In genomic region chr12:69873429-69873828, GRCh38 we compare ENCODE assay signal across 27 cellular contexts. TPM values are rescaled to one million over a fixed set of nuclear protein-coding genes. Genes with fewer than 3 reads are reported as not detected.
A peak's percentile ranks its signal among the peaks of the same experiment; 100 is the strongest.
DNase-seq lines count a peak whose midpoint lies in the region; FAIRE-seq and TF ChIP-seq lines count a peak whose summit lies in the region.
"Had no signal": no experiment of that assay in that cellular context is flagged by ENCODE, and none has a peak within 500 bp of the region (broad histone marks: within the 10 kb centered on the region; RNA-seq: fewer than 3 reads in every experiment).

No MANE protein-coding gene starts in this region.

- H3K4me1 ChIP-seq in astrocyte (ENCODE audit: insufficient read depth, low read length) (no peaks in the 10 kb centered on the region), smooth muscle cell (ENCODE audit: low read depth) (peaks cover 4% of the 10 kb centered on the region), ascending aorta (peaks cover 0 to 3% of the 10 kb centered on the region in 2 donors)
- H3K4me1 ChIP-seq: lower lobe of right lung, thyroid gland had no signal

- H3K36me3 ChIP-seq in astrocyte (ENCODE audit: insufficient read depth, low read length) (no peaks in the 10 kb centered on the region), smooth muscle cell (ENCODE audit: low read depth) (no peaks in the 10 kb centered on the region), ascending aorta (no peaks in the 10 kb centered on the region)
- H3K36me3 ChIP-seq: adrenal gland, lower lobe of right lung, neural progenitor cell, thyroid gland had no signal

- H3F3A ChIP-seq in smooth muscle cell (ENCODE audit: low read depth): no peaks in the 10 kb centered on the region

- TF ChIP-seq CTCF in astrocyte (IDR thresholded peaks at IDR 0.05; ENCODE audit: insufficient read depth, low read depth, low read length) (no peak), fibroblast of the aortic adventitia (IDR thresholded peaks at IDR 0.05; ENCODE audit: insufficient read depth, low read length) (no peak), smooth muscle cell (IDR thresholded peaks at IDR 0.05; ENCODE audit: borderline replicate concordance, insufficient read depth, poor library complexity, severe bottlenecking) (no peak), progenitor cell of endocrine pancreas (IDR thresholded peaks at IDR 0.05; ENCODE audit: unreplicated experiment) (no peak), ascending aorta (IDR thresholded peaks at IDR 0.05) (no peak)

- DNase-seq in LHCN-M2 (ENCODE audit: low read depth) (peak; percentile 30), astrocyte (ENCODE audit: low read depth) (peak; percentile 30), fibroblast of the aortic adventitia (ENCODE audit: low read depth) (peak; percentile 69), smooth muscle cell (lab: John Stamatoyannopoulos, UW; ENCODE audit: unreplicated experiment) (no peak), progenitor cell of endocrine pancreas (ENCODE audit: low spot score, unreplicated experiment) (no peak), ascending aorta (ENCODE audit: low spot score in 2 of 2) (no peak)
- DNase-seq in NK-92 treated with Interleukin-12 subunit alpha and Interleukin-12 subunit beta, amount 100 ng/mL, for 24 hours (lab: John Stamatoyannopoulos, UW): no peak
- DNase-seq: activated CD4-positive, alpha-beta T cell treated with anti-CD3 and anti-CD28 coated beads for 36 hours; activated CD8-positive, alpha-beta memory T cell treated with anti-CD3 and anti-CD28 coated beads for 24 hours; activated T-cell treated with anti-CD3 and anti-CD28 coated beads, Interleukin-2, amount 50 U/mL, for 24 hours; adrenal gland; DMS53; erythroblast; kidney; lower lobe of right lung; NCI-H1436 treated with DMSO at 0.1 percent for 48 hours; NCI-H2171 treated with DMSO at 0.1 percent for 48 hours; Right ventricle myocardium superior; stimulated activated CD4-positive, alpha-beta T cell treated with anti-CD3 and anti-CD28 coated beads, Interleukin-4, amount 100 ng/mL, for 4 hours; stimulated activated naive CD8-positive, alpha-beta T cell treated with anti-CD3 and anti-CD28 coated beads, Interleukin-15, Interleukin-2, amounts not matched to agents 100 U/mL and 50 U/mL, for 24 hours; thyroid gland had no signal

- H3K27ac ChIP-seq in astrocyte (ENCODE audit: low read depth, low read length) (no peak overlapping the region), smooth muscle cell (ENCODE audit: low read depth) (no peak overlapping the region), ascending aorta (no peak overlapping the region)
- H3K27ac ChIP-seq: adrenal gland, lower lobe of right lung, neural progenitor cell, thyroid gland had no signal

- H3K4me2 ChIP-seq in astrocyte (ENCODE audit: low read length) (no peak overlapping the region), smooth muscle cell (no peak overlapping the region)
- H3K4me2 ChIP-seq: GM23338, neural progenitor cell had no signal

- H3K36me3 Mint-ChIP-seq in astrocyte (ENCODE audit: low read depth, unreplicated experiment) (no peaks in the 10 kb centered on the region), progenitor cell of endocrine pancreas (ENCODE audit: insufficient read depth) (no peaks in the 10 kb centered on the region)
- H3K36me3 Mint-ChIP-seq: neural progenitor cell had no signal

- peaks cover 5% of the 10 kb centered on the region for H3K4me1 Mint-ChIP-seq in astrocyte (ENCODE audit: low read depth, unreplicated experiment)
- no peaks in the 10 kb centered on the region for H3K4me1 Mint-ChIP-seq in progenitor cell of endocrine pancreas (ENCODE audit: low read depth)
- H3K4me1 Mint-ChIP-seq: activated CD4-positive, alpha-beta T cell treated with anti-CD3 and anti-CD28 coated beads for 36 hours; neural progenitor cell had no signal

- H3K9me3 ChIP-seq in astrocyte (ENCODE audit: insufficient read depth, low read depth, low read length): no peaks in the 10 kb centered on the region
- H3K9me3 ChIP-seq in smooth muscle cell (replicated peaks; ENCODE audit: low read depth): no peaks in the 10 kb centered on the region
- H3K9me3 ChIP-seq in ascending aorta: no peaks in the 10 kb centered on the region
- H3K9me3 ChIP-seq: adrenal gland, lower lobe of right lung, thyroid gland had no signal

- H3K9me3 Mint-ChIP-seq in astrocyte (ENCODE audit: unreplicated experiment) (no peaks in the 10 kb centered on the region), progenitor cell of endocrine pancreas (ENCODE audit: low read depth) (no peaks in the 10 kb centered on the region)
- H3K9me3 Mint-ChIP-seq: activated T-cell treated with anti-CD3 and anti-CD28 coated beads, Interleukin-2, amount 50 U/mL, for 24 hours; GM23338; neural progenitor cell had no signal

- intact Hi-C loops in ascending aorta (cut with DNase I): no loop called here

- no peaks in the 10 kb centered on the region for H3K27me3 Mint-ChIP-seq in astrocyte (ENCODE audit: low read depth, unreplicated experiment)
- no peaks in the 10 kb centered on the region for H3K27me3 Mint-ChIP-seq in progenitor cell of endocrine pancreas

- no peak overlapping the region for H3K27ac Mint-ChIP-seq in astrocyte (ENCODE audit: unreplicated experiment)
- no peak overlapping the region for H3K27ac Mint-ChIP-seq in progenitor cell of endocrine pancreas
- H3K27ac Mint-ChIP-seq: activated CD4-positive, alpha-beta T cell treated with anti-CD3 and anti-CD28 coated beads for 36 hours; activated T-cell treated with anti-CD3 and anti-CD28 coated beads, Interleukin-2, amount 50 U/mL, for 24 hours; GM23338; neural progenitor cell had no signal

- WGBS in smooth muscle cell (ENCODE audit: low lambda C conversion rate): 88% methylated on average over 2 of the region's 2 CpGs

- no peak overlapping the region for H3K4me3 Mint-ChIP-seq in astrocyte (ENCODE audit: unreplicated experiment)
- H3K4me3 Mint-ChIP-seq in progenitor cell of endocrine pancreas (ENCODE audit: low read depth): no peak overlapping the region
- H3K4me3 Mint-ChIP-seq: activated CD4-positive, alpha-beta T cell treated with anti-CD3 and anti-CD28 coated beads for 36 hours; activated T-cell treated with anti-CD3 and anti-CD28 coated beads, Interleukin-2, amount 50 U/mL, for 24 hours; GM23338; neural progenitor cell had no signal

- H3K27me3 ChIP-seq in astrocyte (ENCODE audit: insufficient read depth, low read length) (no peaks in the 10 kb centered on the region), smooth muscle cell (ENCODE audit: low read depth) (no peaks in the 10 kb centered on the region), ascending aorta (no peaks in the 10 kb centered on the region)
- H3K27me3 ChIP-seq: adrenal gland, neural progenitor cell, thyroid gland had no signal

- no peak overlapping the region for H3K9ac ChIP-seq in astrocyte (ENCODE audit: low read length)
- no peak overlapping the region for H3K9ac ChIP-seq in smooth muscle cell (ENCODE audit: low read depth)
- H3K9ac ChIP-seq: neural progenitor cell had no signal

- H3K79me2 ChIP-seq in astrocyte (ENCODE audit: insufficient read depth, low read length) (no peaks in the 10 kb centered on the region), smooth muscle cell (ENCODE audit: low read depth) (no peaks in the 10 kb centered on the region)

- H4K20me1 ChIP-seq in astrocyte (ENCODE audit: insufficient read depth, low read length) (no peaks in the 10 kb centered on the region), smooth muscle cell (ENCODE audit: low read depth) (no peaks in the 10 kb centered on the region)

- no peak for FAIRE-seq in astrocyte (lab: Jason Lieb, UNC)
- FAIRE-seq: kidney, TTC549 had no signal

- H2AFZ ChIP-seq in astrocyte (ENCODE audit: low read depth, low read length) (peak overlapping the region; percentile 39), smooth muscle cell (ENCODE audit: low read depth) (peak overlapping the region; percentile 35)
- H2AFZ ChIP-seq: GM23338, neural progenitor cell had no signal

- no peak overlapping the region for H3K4me3 ChIP-seq in astrocyte (ENCODE audit: insufficient read depth, low read depth, low read length)
- H3K4me3 ChIP-seq in fibroblast of the aortic adventitia (ENCODE audit: low read depth, low read length): no peak overlapping the region
- H3K4me3 ChIP-seq in smooth muscle cell: no peak overlapping the region
- H3K4me3 ChIP-seq in ascending aorta: no peak overlapping the region
- H3K4me3 ChIP-seq: adrenal gland, GM23338, lower lobe of right lung, neural progenitor cell, thyroid gland had no signal

RNA-seq across cellular contexts. Expression of gene MYRFL, which starts 48.4 kb away (rescaled TPM):
- total RNA-seq in LHCN-M2 (2014; rRNA removed) (not detected in 2 replicates), astrocyte (0.20 and 0.26 TPM in 2 replicates), fibroblast of the aortic adventitia (ENCODE audit: low replicate concordance) (not detected in 2 replicates), smooth muscle cell (0.13 TPM in 1 of 2 replicates, not detected in the other), progenitor cell of endocrine pancreas (0.67 and 0.93 TPM in 2 replicates), ascending aorta (not detected)
- polyA plus RNA-seq in LHCN-M2 (2012): not detected
- not detected in 2 replicates for polyA plus RNA-seq in smooth muscle cell
- total RNA-seq: activated CD4-positive, alpha-beta T cell treated with anti-CD3 and anti-CD28 coated beads for 36 hours; dermis microvascular lymphatic vessel endothelial cell; IMR-90; lower lobe of right lung; M059J had no signal
- polyA plus RNA-seq: IMR-90 had no signal

Comparison
In these comparisons a context has a peak if more than half of its experiments do, and no peak if none do; other contexts are left out.
1. DNase-seq: peak in LHCN-M2 (single experiment), astrocyte (single experiment) and fibroblast of the aortic adventitia (single experiment); none in smooth muscle cell (single experiment), progenitor cell of endocrine pancreas (single experiment), NK-92 treated with Interleukin-12 subunit alpha and Interleukin-12 subunit beta, amount 100 ng/mL, for 24 hours (single experiment) and ascending aorta (0 of 2).